ENCODE assay signal across 21 cellular contexts in genomic region chr4:124282301-124282898, GRCh38.
DNase-seq lines count a peak whose midpoint lies in the region; ATAC-seq, FAIRE-seq and TF ChIP-seq lines count a peak whose summit lies in the region.
"Had no signal": no experiment of that assay in that cellular context is flagged by ENCODE, and none has a peak within 500 bp of the region (broad histone marks: within the 10 kb centered on the region; RNA-seq: fewer than 3 reads in every experiment).

No MANE protein-coding gene starts in this region.

- H4K5ac ChIP-seq in H1 (ENCODE audit: insufficient read length, low read depth, low read length), result no peak overlapping the region

- H3K9ac ChIP-seq in GM23248 (no peak overlapping the region), H1 (replicated peaks in 1 of 4; ENCODE audit: extremely low read depth in 1 of 4, low read depth in 3 of 4, low read length in 3 of 4) (no peak overlapping the region), keratinocyte (ENCODE audit: control insufficient read depth, extremely low read depth, insufficient read depth, low read length) (peak overlapping the region; percentile 60)
- H3K9ac ChIP-seq: SK-N-SH had no signal

- no peaks in the 10 kb centered on the region for H3K9me3 ChIP-seq in GM23248 (ENCODE audit: low read depth)
- no peaks in the 10 kb centered on the region; the same call in 1 of the 2 replicates for H3K9me3 ChIP-seq in PC-9 (ENCODE audit: insufficient read depth, low read depth)
- H3K9me3 ChIP-seq in H1 (ENCODE audit: insufficient read depth in 2 of 2, low read depth in 1 of 2, low read length in 1 of 2), result no peaks in the 10 kb centered on the region
- no peaks in the 10 kb centered on the region for H3K9me3 ChIP-seq in keratinocyte (ENCODE audit: control insufficient read depth, low read depth, low read length)
- no peaks in the 10 kb centered on the region for H3K9me3 ChIP-seq in body of pancreas
- H3K9me3 ChIP-seq: HAP-1, SK-N-SH had no signal

- FAIRE-seq in H1 (lab: Jason Lieb, UNC), result no peak
- FAIRE-seq in keratinocyte (lab: Jason Lieb, UNC), result peak; percentile 92

- intact Hi-C loops in PC-9 (cut with micrococcal nuclease; ENCODE audit: unreplicated experiment), result no loop called here
- intact Hi-C loops in body of pancreas (cut with DNase I), result no loop called here

- H2AK5ac ChIP-seq in H1 (ENCODE audit: low read depth, low read length), result no peak overlapping the region

- H3K18ac ChIP-seq in H1 (ENCODE audit: extremely low read depth, low read length), result no peak overlapping the region

- no peak for TF ChIP-seq RAD21 in H1 (IDR thresholded peaks at IDR 0.05 in 1 of 2, conservative IDR thresholded peaks at IDR 0.05 in 1 of 2; ENCODE audit: low read depth in 2 of 2, low read length in 2 of 2)

- peak overlapping the region; percentile 33; the same call in 1 of the 2 replicates for H2AFZ ChIP-seq in GM23248
- H2AFZ ChIP-seq in PC-9, result 0 out of 2 replicates have a peak overlapping the region, but pooled peaks have one; percentile 12
- peak overlapping the region; percentile 48; the same call in 1 of the 2 replicates for H2AFZ ChIP-seq in H1 (ENCODE audit: low read length)
- peak overlapping the region; percentile 96 for H2AFZ ChIP-seq in keratinocyte (ENCODE audit: control insufficient read depth, low read length)

- in situ Hi-C loops in GM23248 (cut with MboI), result no loop called here
- in situ Hi-C loops in KBM-7 (cut with MboI; ENCODE audit: low pct_unique_long_range_greater_than_20kb, low sequenced_read_pairs), result no loop called here

- 49 to 54% methylated on average over 4 of the region's 4 CpGs for WGBS in GM23248 (ENCODE audit: low coverage in 1 of 2, low lambda C conversion rate in 2 of 2, missing lambda C conversion rate in 2 of 2), 2 experiments
- WGBS in H1 (ENCODE audit: extremely low coverage in 1 of 2, insufficient coverage in 1 of 2, insufficient read length in 1 of 2, insufficient replicate concordance in 2 of 2, low coverage in 1 of 2, low lambda C conversion rate in 2 of 2, missing lambda C conversion rate in 1 of 2), 2 experiments, result 88% methylated on average over 4 of the region's 4 CpGs; no CpG with 5 or more reads in 1 of the 2 experiments
- WGBS in body of pancreas, 2 donors, result 39 to 47% methylated on average over 4 of the region's 4 CpGs

- H3K27me3 Mint-ChIP-seq in activated naive CD8-positive, alpha-beta T cell treated with anti-CD3 and anti-CD28 coated beads for 36 hours, result no peaks in the 10 kb centered on the region
- H3K27me3 Mint-ChIP-seq: CD8-positive, alpha-beta memory T cell; IgD-negative memory B cell had no signal

- CTCF ChIA-PET in PC-9 (lab: Charles Lee), result no interaction called here
- CTCF ChIA-PET in H1 (lab: Charles Lee; ENCODE audit: partially characterized antibody), result interaction anchor here (1.3 to 1.7 kb wide), 2 partner anchors 9 to 40 kb away, joined by 3 to 6 read pairs; no protein-coding TSS in a partner anchor

- H3K4me1 Mint-ChIP-seq in activated naive CD8-positive, alpha-beta T cell treated with anti-CD3 and anti-CD28 coated beads for 36 hours, result no peaks in the 10 kb centered on the region
- H3K4me1 Mint-ChIP-seq: CD8-positive, alpha-beta memory T cell; IgD-negative memory B cell had no signal

- H3K14ac ChIP-seq in H1 (ENCODE audit: insufficient read length), result no peak overlapping the region

- H2BK12ac ChIP-seq in H1 (ENCODE audit: low read depth, low read length), result no peak overlapping the region

- dilution Hi-C loops in keratinocyte (cut with MboI; ENCODE audit: extremely low pct_ligation_motif_present, low sequenced_read_pairs), result no loop called here

- DNase-seq in GM23248 (no peak), PC-9 (no peak), H1 (ENCODE audit: low read depth in 1 of 2, low spot score in 2 of 2) (no peak), keratinocyte (ENCODE audit: low read depth, low spot score) (no peak), KBM-7 (no peak), body of pancreas (no peak)
- no peak for DNase-seq in activated naive CD8-positive, alpha-beta T cell treated with anti-CD3 and anti-CD28 coated beads for 36 hours
- DNase-seq: Calu3; CD8-positive, alpha-beta memory T cell; DMS79; Karpas-422; NCI-H187; NCI-H510A; NCI-H748 treated with DMSO at 0.1 percent for 48 hours; SIG-M5; SK-N-SH had no signal

- H3K79me1 ChIP-seq in H1 (ENCODE audit: low read depth, low read length), result no peaks in the 10 kb centered on the region

- H2BK120ac ChIP-seq in H1 (replicated peaks; ENCODE audit: low read depth, low read length), result no peak overlapping the region

- H3K9me3 Mint-ChIP-seq in activated naive CD8-positive, alpha-beta T cell treated with anti-CD3 and anti-CD28 coated beads for 36 hours, result peaks cover 1% of the 10 kb centered on the region

- H3K36me3 Mint-ChIP-seq in activated naive CD8-positive, alpha-beta T cell treated with anti-CD3 and anti-CD28 coated beads for 36 hours, result no peaks in the 10 kb centered on the region
- H3K36me3 Mint-ChIP-seq: CD8-positive, alpha-beta memory T cell; IgD-negative memory B cell had no signal

- no peak for TF ChIP-seq POLR2A in H1 (IDR thresholded peaks at IDR 0.05; ENCODE audit: control extremely low read depth in 1 of 2, low read depth in 2 of 2, low read length in 2 of 2)
- TF ChIP-seq POLR2A in body of pancreas (IDR thresholded peaks at IDR 0.05), result no peak

- H3K4me3 ChIP-seq in GM23248 (no peak overlapping the region), PC-9 (no peak overlapping the region), H1 (ENCODE audit: extremely low read depth in 1 of 4, insufficient read depth in 2 of 4, low read depth in 3 of 4, low read length in 4 of 4) (no peak overlapping the region), keratinocyte (ENCODE audit: control insufficient read depth in 2 of 3, extremely low read depth in 1 of 3, insufficient read depth in 2 of 3, low read depth in 1 of 3, low read length in 3 of 3) (peak overlapping the region in 2 of 3 experiments; percentile 35 to 59), body of pancreas (no peak overlapping the region)
- H3K4me3 ChIP-seq: HAP-1 had no signal

- H3K27me3 ChIP-seq in GM23248 (replicated peaks; ENCODE audit: insufficient read depth), result no peaks in the 10 kb centered on the region
- no peaks in the 10 kb centered on the region for H3K27me3 ChIP-seq in PC-9 (ENCODE audit: insufficient read depth, low read depth)
- no peaks in the 10 kb centered on the region for H3K27me3 ChIP-seq in H1 (replicated peaks in 1 of 4; ENCODE audit: control insufficient read depth in 3 of 4, extremely low read depth in 1 of 4, insufficient read depth in 3 of 4, low read length in 3 of 4)
- no peaks in the 10 kb centered on the region for H3K27me3 ChIP-seq in keratinocyte (ENCODE audit: control insufficient read depth, extremely low read depth, insufficient read depth, low read length)
- H3K27me3 ChIP-seq in body of pancreas, result no peaks in the 10 kb centered on the region

- H2BK20ac ChIP-seq in H1 (ENCODE audit: low read length), result no peak overlapping the region

- no peaks in the 10 kb centered on the region for H3K79me2 ChIP-seq in GM23248 (ENCODE audit: insufficient read depth)
- H3K79me2 ChIP-seq in PC-9 (ENCODE audit: low read depth), result no peaks in the 10 kb centered on the region
- no peaks in the 10 kb centered on the region for H3K79me2 ChIP-seq in H1 (ENCODE audit: control insufficient read depth in 1 of 2, insufficient read depth in 2 of 2, low read length in 2 of 2)
- H3K79me2 ChIP-seq in keratinocyte (ENCODE audit: control insufficient read depth, insufficient read depth, low read length), result no peaks in the 10 kb centered on the region

- no peak overlapping the region for H3K23ac ChIP-seq in H1 (ENCODE audit: insufficient read length)

- H4K8ac ChIP-seq in H1 (ENCODE audit: extremely low read depth, insufficient read depth, low read length), result no peak overlapping the region

- H3K9me2 ChIP-seq in GM23248 (ENCODE audit: insufficient read depth) (no peaks in the 10 kb centered on the region), PC-9 (ENCODE audit: insufficient read depth) (no peaks in the 10 kb centered on the region)
- H3K9me2 ChIP-seq: SK-N-SH had no signal

- no peak overlapping the region for H3K56ac ChIP-seq in H1 (replicated peaks; ENCODE audit: insufficient read length, low read depth, low read length)

- H3K9me1 ChIP-seq in keratinocyte (ENCODE audit: control insufficient read depth, extremely low read depth, insufficient read depth, low read length), result no peaks in the 10 kb centered on the region

- no peak for TF ChIP-seq EP300 in H1 (IDR thresholded peaks at IDR 0.05; ENCODE audit: borderline replicate concordance in 1 of 2, low read depth in 2 of 2, low read length in 2 of 2)

- H3K4ac ChIP-seq in H1 (replicated peaks; ENCODE audit: insufficient read length, low read depth, low read length), result no peak overlapping the region

- H2BK15ac ChIP-seq in H1 (ENCODE audit: low read length), result no peak overlapping the region

- no peak overlapping the region for H3K4me3 Mint-ChIP-seq in activated naive CD8-positive, alpha-beta T cell treated with anti-CD3 and anti-CD28 coated beads for 36 hours
- H3K4me3 Mint-ChIP-seq: CD8-positive, alpha-beta memory T cell; IgD-negative memory B cell had no signal

- POLR2A ChIA-PET in PC-9 (lab: Charles Lee; ENCODE audit: unreplicated experiment), result no interaction called here
- POLR2A ChIA-PET in H1 (lab: Charles Lee; ENCODE audit: partially characterized antibody), result no interaction called here

- TF ChIP-seq CTCF in PC-9 (conservative IDR thresholded peaks at IDR 0.05), result no peak
- TF ChIP-seq CTCF in H1 (IDR thresholded peaks at IDR 0.05; ENCODE audit: control extremely low read depth in 1 of 3, insufficient read depth in 1 of 3, low read depth in 1 of 3, low read length in 3 of 3), result no peak
- TF ChIP-seq CTCF in keratinocyte (optimal IDR thresholded peaks at IDR 0.05 in 1 of 3, IDR thresholded peaks at IDR 0.05 in 1 of 3, conservative IDR thresholded peaks at IDR 0.05 in 1 of 3; ENCODE audit: extremely low read depth in 1 of 3, insufficient read depth in 2 of 3, low read length in 3 of 3), result no peak
- TF ChIP-seq CTCF in body of pancreas (IDR thresholded peaks at IDR 0.05), result no peak

- no peak overlapping the region for H3K27ac ChIP-seq in GM23248
- H3K27ac ChIP-seq in PC-9, result no peak overlapping the region
- no peak overlapping the region for H3K27ac ChIP-seq in H1 (ENCODE audit: low read depth, low read length)
- H3K27ac ChIP-seq in keratinocyte (ENCODE audit: control insufficient read depth, insufficient read depth, low read length), result peak overlapping the region; percentile 83
- no peak overlapping the region for H3K27ac ChIP-seq in body of pancreas
- H3K27ac ChIP-seq: C4-2B, RWPE1 had no signal

- H4K20me1 ChIP-seq in GM23248 (ENCODE audit: insufficient read depth) (no peaks in the 10 kb centered on the region), PC-9 (ENCODE audit: insufficient read depth) (no peaks in the 10 kb centered on the region), H1 (replicated peaks in 1 of 2; ENCODE audit: control insufficient read depth in 1 of 2, insufficient read depth in 2 of 2, low read length in 2 of 2) (no peaks in the 10 kb centered on the region), keratinocyte (ENCODE audit: control insufficient read depth, extremely low read depth, insufficient read depth, low read length) (no peaks in the 10 kb centered on the region)

- H4K91ac ChIP-seq in H1 (replicated peaks; ENCODE audit: insufficient read length, low read length), result no peak overlapping the region

- no TSS peak for BruUV-seq in PC-9 (replicated peaks; lab: Mats Ljungman, UMichigan)

- H3K4me2 ChIP-seq in GM23248 (ENCODE audit: unreplicated experiment) (no peak overlapping the region), PC-9 (no peak overlapping the region), H1 (ENCODE audit: insufficient read depth in 1 of 2, low read depth in 2 of 2, low read length in 2 of 2) (no peak overlapping the region), keratinocyte (ENCODE audit: control insufficient read depth, extremely low read depth, insufficient read depth, low read depth, low read length) (peak overlapping the region; percentile 90)
- H3K4me2 ChIP-seq: SK-N-SH had no signal

- no peaks in the 10 kb centered on the region for H3K23me2 ChIP-seq in H1 (ENCODE audit: low read depth, low read length)

- ATAC-seq in body of pancreas, result no peak
- no peak for ATAC-seq in GM21367 (IDR thresholded peaks at IDR 0.05; ENCODE audit: unreplicated experiment)

- H2BK5ac ChIP-seq in H1 (ENCODE audit: low read depth, low read length), result no peak overlapping the region

- peaks cover 18% of the 10 kb centered on the region for H3K4me1 ChIP-seq in GM23248 (ENCODE audit: insufficient read depth)
- H3K4me1 ChIP-seq in PC-9 (replicated peaks; ENCODE audit: insufficient read depth), result peaks cover 5% of the 10 kb centered on the region; the same call in 1 of the 2 replicates
- no peaks in the 10 kb centered on the region for H3K4me1 ChIP-seq in H1 (replicated peaks in 1 of 4; ENCODE audit: control insufficient read depth in 3 of 4, insufficient read depth in 4 of 4, low read length in 3 of 4)
- peaks cover 26% of the 10 kb centered on the region for H3K4me1 ChIP-seq in keratinocyte (ENCODE audit: control insufficient read depth, extremely low read depth, insufficient read depth, low read length)
- H3K4me1 ChIP-seq in body of pancreas, result no peaks in the 10 kb centered on the region
- H3K4me1 ChIP-seq: HAP-1 had no signal

- peaks cover 7% of the 10 kb centered on the region; the same call in 1 of the 2 replicates for H3F3A ChIP-seq in GM23248 (ENCODE audit: insufficient read depth)
- H3F3A ChIP-seq in PC-9 (ENCODE audit: insufficient read depth, low read depth), result no peaks in the 10 kb centered on the region; the same call in 1 of the 2 replicates

- no peaks in the 10 kb centered on the region for H3K36me3 ChIP-seq in GM23248 (ENCODE audit: low read depth)
- no peaks in the 10 kb centered on the region for H3K36me3 ChIP-seq in PC-9 (ENCODE audit: low read depth)
- no peaks in the 10 kb centered on the region for H3K36me3 ChIP-seq in H1 (ENCODE audit: control insufficient read depth in 2 of 4, insufficient read depth in 4 of 4, low read length in 3 of 4)
- no peaks in the 10 kb centered on the region for H3K36me3 ChIP-seq in keratinocyte (ENCODE audit: control insufficient read depth in 2 of 2, extremely low read depth in 1 of 2, insufficient read depth in 2 of 2, low read length in 2 of 2)
- H3K36me3 ChIP-seq in body of pancreas (replicated peaks in 1 of 2; ENCODE audit: insufficient read depth in 1 of 2, low read depth in 2 of 2), result no peaks in the 10 kb centered on the region
- H3K36me3 ChIP-seq: HAP-1 had no signal

- no peak overlapping the region for H3K27ac Mint-ChIP-seq in activated naive CD8-positive, alpha-beta T cell treated with anti-CD3 and anti-CD28 coated beads for 36 hours
- H3K27ac Mint-ChIP-seq: CD8-positive, alpha-beta memory T cell had no signal

Comparison
In these comparisons a context has a peak if more than half of its experiments do, and no peak if none do; other contexts are left out.
1. H2AFZ ChIP-seq: peak in every context shown above with its lines; median percentile 96 in keratinocyte; 48 in H1; 33 in GM23248; 12 in PC-9.
2. H3K4me3 ChIP-seq: peak in keratinocyte (2 of 3); none in GM23248 (single experiment), PC-9 (single experiment), H1 (0 of 4) and body of pancreas (0 of 2).